In the genomic region with DNA sequence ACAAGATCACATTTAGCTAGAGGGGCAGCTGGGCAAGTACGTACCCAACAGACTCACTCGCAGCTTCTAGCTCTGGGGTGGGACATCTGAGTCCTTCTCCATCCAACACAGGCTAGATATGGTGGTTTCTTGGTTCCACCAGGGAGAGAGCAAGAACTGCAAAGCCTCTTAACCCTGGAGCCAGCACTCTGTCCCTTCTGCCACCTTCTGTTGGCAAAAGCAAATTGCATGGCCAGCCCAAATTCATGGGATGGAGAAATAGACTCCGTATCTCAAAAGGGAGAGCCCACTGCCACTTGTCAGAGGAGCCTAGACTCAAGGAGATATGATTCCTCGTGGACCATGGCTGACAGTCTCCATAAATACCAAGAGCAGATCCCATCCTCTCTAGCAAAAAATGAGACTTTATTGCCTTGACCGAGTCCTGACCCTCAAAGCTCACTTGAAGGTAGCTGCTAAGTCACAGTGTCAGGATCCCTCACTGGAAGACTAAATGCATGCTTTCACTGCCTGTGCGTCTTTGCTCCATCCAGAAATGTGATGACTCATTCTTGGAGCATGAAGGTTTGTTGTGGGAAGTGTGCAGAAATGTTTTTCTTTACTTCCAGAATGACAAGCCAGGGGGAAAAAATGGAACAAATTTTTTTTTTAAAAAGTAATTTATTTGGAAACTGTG, we compare ENCODE assay signal across 8 cellular contexts. TPM values are rescaled to one million over a fixed set of nuclear protein-coding genes. Genes with fewer than 3 reads are reported as not detected.
A peak's percentile ranks its signal among the peaks of the same experiment; 100 is the strongest.
DNase-seq lines count a peak whose midpoint lies in the region; ATAC-seq and TF ChIP-seq lines count a peak whose summit lies in the region.

No MANE protein-coding gene starts in this region.

- no peaks in the 10 kb centered on the region for H3K9me3 ChIP-seq in MG63
- no peaks in the 10 kb centered on the region for H3K9me3 ChIP-seq in suprapubic skin
- no peaks in the 10 kb centered on the region for H3K9me3 ChIP-seq in CD8-positive, alpha-beta T cell (ENCODE audit: low read length)

- TF ChIP-seq EP300 in suprapubic skin (IDR thresholded peaks at IDR 0.05) = no peak

- peaks cover 3% of the 10 kb centered on the region for H3K27me3 Mint-ChIP-seq in nephron progenitor cell (ENCODE audit: low read depth, poor library complexity)
- peaks cover 8% of the 10 kb centered on the region for H3K27me3 Mint-ChIP-seq in CD8-positive, alpha-beta T cell (ENCODE audit: low read depth)

- ATAC-seq in CD8-positive, alpha-beta T cell = no peak
- no peak for ATAC-seq in HG03097 (IDR thresholded peaks at IDR 0.05; ENCODE audit: low FRiP score, unreplicated experiment)
- no peak for ATAC-seq in HG03139 (IDR thresholded peaks at IDR 0.05; ENCODE audit: unreplicated experiment)

- no peak overlapping the region for H3K27ac ChIP-seq in suprapubic skin
- H3K27ac ChIP-seq in CD8-positive, alpha-beta T cell (ENCODE audit: low read depth, low read length) = no peak overlapping the region

- peak; percentile 1 for DNase-seq in G401 (ENCODE audit: low spot score)
- DNase-seq in MG63 = peak; percentile 35
- peak; percentile 85 to 92 for DNase-seq in cardiac fibroblast (ENCODE audit: low read depth in 2 of 2)
- peak; percentile 29 for DNase-seq in nephron progenitor cell
- no peak for DNase-seq in suprapubic skin (ENCODE audit: low spot score in 2 of 2)
- no peak for DNase-seq in CD8-positive, alpha-beta T cell

- no peaks in the 10 kb centered on the region for H3K4me1 ChIP-seq in suprapubic skin
- H3K4me1 ChIP-seq in CD8-positive, alpha-beta T cell (ENCODE audit: insufficient read depth, low read length) = no peaks in the 10 kb centered on the region

- TF ChIP-seq CTCF in cardiac fibroblast (IDR thresholded peaks at IDR 0.05; ENCODE audit: low read depth, low read length) = peak; percentile 43
- TF ChIP-seq CTCF in nephron progenitor cell (IDR thresholded peaks at IDR 0.05) = peak; percentile 53
- TF ChIP-seq CTCF in suprapubic skin (IDR thresholded peaks at IDR 0.05) = peak in 1 of 2 donors; percentile 17
- no peak for TF ChIP-seq CTCF in CD8-positive, alpha-beta T cell (IDR thresholded peaks at IDR 0.05)

- in situ Hi-C loops in G401 (cut with HindIII; ENCODE audit: low sequenced_read_pairs) = no loop called here

- H3K36me3 Mint-ChIP-seq in nephron progenitor cell (ENCODE audit: low read depth) = peaks cover 5% of the 10 kb centered on the region
- no peaks in the 10 kb centered on the region for H3K36me3 Mint-ChIP-seq in CD8-positive, alpha-beta T cell

- CTCF ChIA-PET in CD8-positive, alpha-beta T cell (lab: Charles Lee) = interaction anchor here (0.8 kb wide), 1 partner anchor 204 kb away, joined by 3 read pairs; no protein-coding TSS in a partner anchor

- H3K27me3 ChIP-seq in MG63 (no peaks in the 10 kb centered on the region), suprapubic skin (no peaks in the 10 kb centered on the region)
- H3K27me3 ChIP-seq in CD8-positive, alpha-beta T cell (ENCODE audit: insufficient read depth, low read length) = no peaks in the 10 kb centered on the region

- intact Hi-C loops in CD8-positive, alpha-beta T cell (cut with DNase I, micrococcal nuclease) = loop anchor here in 1 of 2 experiments (5.0 kb wide), 1 partner anchor 202 kb away; no protein-coding TSS in a partner anchor

- H3K36me3 ChIP-seq in MG63 (no peaks in the 10 kb centered on the region), suprapubic skin (no peaks in the 10 kb centered on the region)
- no peaks in the 10 kb centered on the region for H3K36me3 ChIP-seq in CD8-positive, alpha-beta T cell (ENCODE audit: insufficient read depth, low read length)

- H3K4me1 Mint-ChIP-seq in nephron progenitor cell = peaks cover 8% of the 10 kb centered on the region
- H3K4me1 Mint-ChIP-seq in CD8-positive, alpha-beta T cell (ENCODE audit: low read depth) = no peaks in the 10 kb centered on the region

- no peak overlapping the region for H3K4me3 Mint-ChIP-seq in nephron progenitor cell
- no peak overlapping the region for H3K4me3 Mint-ChIP-seq in CD8-positive, alpha-beta T cell

- 62% methylated on average over 6 of the region's 6 CpGs for WGBS in suprapubic skin

- H3K9me3 Mint-ChIP-seq in nephron progenitor cell = peaks cover 46% of the 10 kb centered on the region
- peaks cover 3% of the 10 kb centered on the region for H3K9me3 Mint-ChIP-seq in CD8-positive, alpha-beta T cell

- POLR2A ChIA-PET in CD8-positive, alpha-beta T cell (lab: Charles Lee) = no interaction called here

- TF ChIP-seq POLR2A in suprapubic skin (IDR thresholded peaks at IDR 0.05) = no peak

- H3K4me3 ChIP-seq in MG63 (no peak overlapping the region), cardiac fibroblast (replicated peaks in 1 of 2; ENCODE audit: low read depth in 2 of 2, low read length in 2 of 2) (no peak overlapping the region), suprapubic skin (no peak overlapping the region)
- no peak overlapping the region for H3K4me3 ChIP-seq in CD8-positive, alpha-beta T cell (ENCODE audit: low read depth, low read length)

- no peak overlapping the region for H3K27ac Mint-ChIP-seq in nephron progenitor cell
- H3K27ac Mint-ChIP-seq in CD8-positive, alpha-beta T cell = no peak overlapping the region

RNA-seq across cellular contexts. Expression of gene ROR2, which starts 28.8 kb away (rescaled TPM):
- total RNA-seq in G401 (2014; rRNA removed; shearing (Covaris generic)) = 1.4 and 3.2 TPM in 2 replicates
- 0.20 TPM in 1 of 2 replicates, not detected in the other for total RNA-seq in MG63 (2014; rRNA removed; shearing (Covaris generic); ENCODE audit: low replicate concordance)
- 1 to 10 TPM; 3.3 to 7.3 (median 5.0) TPM for total RNA-seq in suprapubic skin
- total RNA-seq in CD8-positive, alpha-beta T cell = under 1 TPM; 0.19 to 0.43 TPM

Comparison
In these comparisons a context has a peak if more than half of its experiments do, and no peak if none do; other contexts are left out.
1. DNase-seq: peak in G401 (single experiment), MG63 (single experiment), cardiac fibroblast (2 of 2) and nephron progenitor cell (single experiment); none in suprapubic skin (0 of 2) and CD8-positive, alpha-beta T cell (0 of 7).